Comparison of ENCODE assay signal across 8 cellular contexts in the genomic region with DNA sequence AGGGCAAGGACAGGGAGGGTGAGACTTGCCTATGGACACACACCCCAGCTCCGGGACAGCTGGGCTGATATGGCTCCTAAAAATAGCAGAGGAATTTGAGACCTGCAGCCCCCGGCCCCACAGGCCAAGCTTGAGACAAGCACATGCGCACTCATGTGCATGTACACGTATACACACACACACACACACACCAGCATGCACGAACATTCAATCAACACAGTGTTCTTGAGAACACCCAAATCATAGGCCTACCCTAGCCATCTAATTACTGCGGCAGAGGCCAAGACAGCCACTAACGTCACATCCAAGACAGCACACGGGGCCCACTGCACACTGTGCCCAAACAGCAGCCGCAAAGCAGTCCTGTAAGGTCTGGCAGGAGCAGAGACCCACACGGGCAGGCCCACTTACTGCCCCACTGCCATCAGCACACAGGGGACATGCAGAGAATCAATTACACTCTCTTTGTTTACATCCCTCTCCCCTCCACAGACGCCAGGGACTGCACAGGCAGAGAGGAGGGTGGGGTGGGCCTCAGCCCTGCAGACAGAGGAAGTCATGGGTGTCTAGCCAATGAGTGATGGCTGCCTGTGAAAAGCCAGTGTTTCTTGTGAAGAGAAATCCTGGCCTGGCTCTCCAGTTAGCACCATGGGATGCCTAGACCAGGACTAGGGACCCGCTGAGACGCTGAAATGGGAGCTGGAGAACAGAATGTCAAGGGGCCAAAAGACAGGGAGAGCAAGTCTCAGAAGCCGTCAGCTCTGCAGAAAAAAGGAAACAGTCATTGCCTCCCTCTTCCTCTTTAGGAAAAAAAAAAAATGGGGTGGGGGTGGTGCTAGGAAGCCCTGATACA. TPM values are rescaled to one million over a fixed set of nuclear protein-coding genes. Genes with fewer than 3 reads are reported as not detected.
DNase-seq lines count a peak whose midpoint lies in the region; TF ChIP-seq lines count a peak whose summit lies in the region.

No MANE protein-coding gene starts in this region.

- no peaks in the 10 kb centered on the region for H3K36me3 Mint-ChIP-seq in type B pancreatic cell

- no peaks in the 10 kb centered on the region for H3K9me3 Mint-ChIP-seq in type B pancreatic cell

- TF ChIP-seq CTCF in SU-DHL-6 (IDR thresholded peaks at IDR 0.05; ENCODE audit: insufficient read depth, low read length, poor library complexity, severe bottlenecking) = no peak
- no peak for TF ChIP-seq CTCF in type B pancreatic cell (conservative IDR thresholded peaks at IDR 0.05)

- DNase-seq in stimulated activated CD4-positive, alpha-beta T cell treated with anti-CD3 and anti-CD28 coated beads, Interleukin-15, amount 100 ng/mL, for 24 hours = peak; percentile 53
- DNase-seq in stimulated activated CD4-positive, alpha-beta T cell treated with anti-CD3 and anti-CD28 coated beads, Interleukin-2, amount 100 ng/mL, for 48 hours = no peak
- peak in 19 of 61 donors; percentile 10 to 51 (median 26) for DNase-seq in caudate nucleus (lab: John Stamatoyannopoulos, UW)
- no peak for DNase-seq in type B pancreatic cell (ENCODE audit: extremely low spot score, unreplicated experiment)
- no peak for DNase-seq in SW 1271 (lab: John Stamatoyannopoulos, UW)
- DNase-seq in GM19238 (ENCODE audit: insufficient read length, low spot score) = no peak

- no peaks in the 10 kb centered on the region for H3K36me3 ChIP-seq in SU-DHL-6 (ENCODE audit: low read length)
- H3K36me3 ChIP-seq in mucosa of rectum (ENCODE audit: control insufficient read depth in 2 of 2, insufficient read depth in 2 of 2, low read length in 2 of 2) = peaks cover 6 to 9% of the 10 kb centered on the region in 2 donors

- no peaks in the 10 kb centered on the region for H3K9me3 ChIP-seq in SU-DHL-6 (ENCODE audit: insufficient read depth, low read length)
- H3K9me3 ChIP-seq in mucosa of rectum (ENCODE audit: control insufficient read depth in 2 of 2, low read length in 2 of 2) = no peaks in the 10 kb centered on the region

- no peaks in the 10 kb centered on the region for H4K20me1 ChIP-seq in SU-DHL-6 (ENCODE audit: low read depth, low read length)

- H3K4me3 Mint-ChIP-seq in type B pancreatic cell = peak overlapping the region; percentile 25

- H3K9me2 ChIP-seq in SU-DHL-6 (replicated peaks; ENCODE audit: insufficient read depth, low read length) = no peaks in the 10 kb centered on the region

- peak overlapping the region; percentile 55 for H3K27ac Mint-ChIP-seq in type B pancreatic cell

- H3K27me3 ChIP-seq in SU-DHL-6 (ENCODE audit: low read length) (no peaks in the 10 kb centered on the region), mucosa of rectum (ENCODE audit: control insufficient read depth in 2 of 2, insufficient read depth in 2 of 2, low read length in 2 of 2) (no peaks in the 10 kb centered on the region)

- H3K79me2 ChIP-seq in SU-DHL-6 (ENCODE audit: insufficient read depth, low read length) = no peaks in the 10 kb centered on the region

- peaks cover 22 to 25% of the 10 kb centered on the region in 2 donors for H3K4me1 ChIP-seq in mucosa of rectum (ENCODE audit: control insufficient read depth in 2 of 2, insufficient read depth in 2 of 2, low read length in 2 of 2)

- H3K4me2 ChIP-seq in SU-DHL-6 (ENCODE audit: low read depth, low read length, poor library complexity, severe bottlenecking) = peak overlapping the region; percentile 78

- H3F3A ChIP-seq in SU-DHL-6 (ENCODE audit: insufficient read depth) = no peaks in the 10 kb centered on the region

- H3K27me3 Mint-ChIP-seq in type B pancreatic cell = no peaks in the 10 kb centered on the region

- peaks cover 35% of the 10 kb centered on the region for H3K4me1 Mint-ChIP-seq in type B pancreatic cell (ENCODE audit: unreplicated experiment)

- H3K9ac ChIP-seq in SU-DHL-6 (ENCODE audit: low read length) (peak overlapping the region; percentile 57), mucosa of rectum (ENCODE audit: low read depth in 1 of 2, low read length in 2 of 2) (peak overlapping the region; percentile 15 to 30)

- H3K4me3 ChIP-seq in SU-DHL-6 (ENCODE audit: insufficient read depth, low read length, poor library complexity, severe bottlenecking) (peak overlapping the region; percentile 51), mucosa of rectum (ENCODE audit: low read length in 2 of 2) (peak overlapping the region; percentile 11 to 74)

- peak overlapping the region; percentile 64 for H3K27ac ChIP-seq in SU-DHL-6 (ENCODE audit: low read depth, low read length)
- peak overlapping the region; percentile 69 for H3K27ac ChIP-seq in caudate nucleus (ENCODE audit: low read depth, low read length)
- peak overlapping the region; percentile 34 to 87 for H3K27ac ChIP-seq in mucosa of rectum (ENCODE audit: low read depth in 2 of 2, low read length in 2 of 2)

- H2AFZ ChIP-seq in SU-DHL-6 (ENCODE audit: low read depth, low read length, severe bottlenecking) = peak overlapping the region; percentile 11

RNA-seq across cellular contexts. Expression of a gene that starts 39.3 kb away (rescaled TPM):
- total RNA-seq in type B pancreatic cell (ENCODE audit: low replicate concordance) = 46.6 and 49.1 TPM in 2 replicates
